Comparison of ENCODE assay signal across 13 cellular contexts in genomic region chr14:92701826-92702225, GRCh38. TPM values are rescaled to one million over a fixed set of nuclear protein-coding genes. Genes with fewer than 3 reads are reported as not detected.
DNase-seq lines count a peak whose midpoint lies in the region; ATAC-seq, FAIRE-seq and TF ChIP-seq lines count a peak whose summit lies in the region.
"Had no signal": no experiment of that assay in that cellular context is flagged by ENCODE, and none has a peak within 500 bp of the region (broad histone marks: within the 10 kb centered on the region; RNA-seq: fewer than 3 reads in every experiment).

No MANE protein-coding gene starts in this region.

- H3K27me3 ChIP-seq in H1 (replicated peaks in 1 of 4; ENCODE audit: control insufficient read depth in 3 of 4, extremely low read depth in 1 of 4, insufficient read depth in 3 of 4, low read length in 3 of 4) (no peaks in the 10 kb centered on the region), small intestine (ENCODE audit: control insufficient read depth in 2 of 2, insufficient read depth in 2 of 2, low read length in 2 of 2) (no peaks in the 10 kb centered on the region)

- H3K4ac ChIP-seq in H1 (replicated peaks; ENCODE audit: insufficient read length, low read depth, low read length), result no peak overlapping the region

- H3K18ac ChIP-seq in H1 (ENCODE audit: extremely low read depth, low read length), result no peak overlapping the region

- no peaks in the 10 kb centered on the region for H3K23me2 ChIP-seq in H1 (ENCODE audit: low read depth, low read length)

- no peak overlapping the region for H2BK20ac ChIP-seq in H1 (ENCODE audit: low read length)

- DNase-seq in COLO829 (ENCODE audit: low spot score) (peak; percentile 56), H1 (ENCODE audit: low read depth in 1 of 2, low spot score in 2 of 2) (no peak), sciatic nerve (ENCODE audit: low spot score) (peak; percentile 35), small intestine (no peak)
- DNase-seq in stimulated activated CD4-positive, alpha-beta T cell treated with anti-CD3 and anti-CD28 coated beads, Interleukin-12 subunit alpha, Interleukin-12 subunit beta, amount 100 ng/mL, for 4 hours, result no peak
- no peak for DNase-seq in activated effector memory CD4-positive, alpha-beta T cell treated with Interleukin-2 at 50 U/mL for 16 hours
- DNase-seq: CD4-positive, CD25-positive, alpha-beta regulatory T cell; DMS79; H9 had no signal

- CTCF ChIA-PET in H1 (lab: Charles Lee; ENCODE audit: partially characterized antibody), result interaction anchor here (2.4 kb wide), 1 partner anchor 15 kb away, joined by 7 read pairs; no protein-coding TSS in a partner anchor

- 0 out of 2 replicates have a peak overlapping the region, but pooled peaks have one; percentile 21 for H4K8ac ChIP-seq in H1 (ENCODE audit: extremely low read depth, insufficient read depth, low read length)

- H2AFZ ChIP-seq in H1 (ENCODE audit: low read length), result no peak overlapping the region
- H2AFZ ChIP-seq: GM23338 had no signal

- no peak overlapping the region for H3K4me2 ChIP-seq in H1 (ENCODE audit: insufficient read depth in 1 of 2, low read depth in 2 of 2, low read length in 2 of 2)
- H3K4me2 ChIP-seq: A549, GM23338 had no signal

- no peak overlapping the region for H4K91ac ChIP-seq in H1 (replicated peaks; ENCODE audit: insufficient read length, low read length)

- no peaks in the 10 kb centered on the region for H4K20me1 ChIP-seq in H1 (replicated peaks in 1 of 2; ENCODE audit: control insufficient read depth in 1 of 2, insufficient read depth in 2 of 2, low read length in 2 of 2)

- TF ChIP-seq EP300 in H1 (IDR thresholded peaks at IDR 0.05; ENCODE audit: borderline replicate concordance in 1 of 2, low read depth in 2 of 2, low read length in 2 of 2), result no peak

- H3K14ac ChIP-seq in H1 (ENCODE audit: insufficient read length), result no peak overlapping the region

- H3K79me2 ChIP-seq in H1 (ENCODE audit: control insufficient read depth in 1 of 2, insufficient read depth in 2 of 2, low read length in 2 of 2), result no peaks in the 10 kb centered on the region

- no peak for FAIRE-seq in H1 (lab: Jason Lieb, UNC)
- FAIRE-seq in small intestine (lab: Jason Lieb, UNC), result no peak
- FAIRE-seq: A549, G401.6 had no signal

- no peak overlapping the region for H2BK120ac ChIP-seq in H1 (replicated peaks; ENCODE audit: low read depth, low read length)

- TF ChIP-seq POLR2A in H1 (IDR thresholded peaks at IDR 0.05; ENCODE audit: control extremely low read depth in 1 of 2, low read depth in 2 of 2, low read length in 2 of 2), result no peak

- H3K23ac ChIP-seq in H1 (ENCODE audit: insufficient read length), result no peak overlapping the region

- H2BK15ac ChIP-seq in H1 (ENCODE audit: low read length), result no peak overlapping the region

- 92% methylated on average over 10 of the region's 10 CpGs; no CpG with 5 or more reads in 1 of the 2 experiments for WGBS in H1 (ENCODE audit: extremely low coverage in 1 of 2, insufficient coverage in 1 of 2, insufficient read length in 1 of 2, insufficient replicate concordance in 2 of 2, low coverage in 1 of 2, low lambda C conversion rate in 2 of 2, missing lambda C conversion rate in 1 of 2), 2 experiments
- WGBS in small intestine, 3 donors, result 89 to 95% (median 94%) methylated on average over 10 of the region's 10 CpGs

- no peaks in the 10 kb centered on the region for H3K79me1 ChIP-seq in H1 (ENCODE audit: low read depth, low read length)

- H3K9ac ChIP-seq in H1 (replicated peaks in 1 of 4; ENCODE audit: extremely low read depth in 1 of 4, low read depth in 3 of 4, low read length in 3 of 4), result no peak overlapping the region

- H2BK5ac ChIP-seq in H1 (ENCODE audit: low read depth, low read length), result no peak overlapping the region

- H2AK5ac ChIP-seq in H1 (ENCODE audit: low read depth, low read length), result no peak overlapping the region

- no peak overlapping the region for H4K5ac ChIP-seq in H1 (ENCODE audit: insufficient read length, low read depth, low read length)

- H3K4me1 ChIP-seq in H1 (replicated peaks in 1 of 4; ENCODE audit: control insufficient read depth in 3 of 4, insufficient read depth in 4 of 4, low read length in 3 of 4), result no peaks in the 10 kb centered on the region
- no peaks in the 10 kb centered on the region for H3K4me1 ChIP-seq in small intestine (ENCODE audit: control insufficient read depth in 2 of 2, insufficient read depth in 1 of 2, low read depth in 1 of 2, low read length in 1 of 2)
- H3K4me1 ChIP-seq: A549 had no signal

- TF ChIP-seq CTCF in H1 (IDR thresholded peaks at IDR 0.05; ENCODE audit: control extremely low read depth in 1 of 3, insufficient read depth in 1 of 3, low read depth in 1 of 3, low read length in 3 of 3), result no peak

- intact Hi-C loops in sciatic nerve (cut with DNase I), result no loop called here

- H3K27ac ChIP-seq in H1 (ENCODE audit: low read depth, low read length) (no peak overlapping the region), small intestine (ENCODE audit: low read depth in 1 of 2, low read length in 1 of 2) (no peak overlapping the region)
- H3K27ac ChIP-seq: A549 had no signal

- H3K36me3 ChIP-seq in H1 (ENCODE audit: control insufficient read depth in 2 of 4, insufficient read depth in 4 of 4, low read length in 3 of 4) (peaks cover 0 to 8% (median 1%) of the 10 kb centered on the region in 4 experiments; a peak in 4 of 8 replicates), small intestine (ENCODE audit: control insufficient read depth in 2 of 2, insufficient read depth in 2 of 2, low read length in 2 of 2) (peaks cover 3 to 7% of the 10 kb centered on the region in 2 donors)

- H3K9me3 ChIP-seq in H1 (ENCODE audit: insufficient read depth in 2 of 2, low read depth in 1 of 2, low read length in 1 of 2) (no peaks in the 10 kb centered on the region), small intestine (ENCODE audit: control insufficient read depth, low read depth) (no peaks in the 10 kb centered on the region)
- H3K9me3 ChIP-seq: A549 had no signal

- no peak for TF ChIP-seq RAD21 in H1 (IDR thresholded peaks at IDR 0.05 in 1 of 2, conservative IDR thresholded peaks at IDR 0.05 in 1 of 2; ENCODE audit: low read depth in 2 of 2, low read length in 2 of 2)

- H2BK12ac ChIP-seq in H1 (ENCODE audit: low read depth, low read length), result no peak overlapping the region

- ATAC-seq in sciatic nerve (no peak), HG03280 (IDR thresholded peaks at IDR 0.05; ENCODE audit: unreplicated experiment) (no peak)
- ATAC-seq: GM23338 had no signal

- no peak overlapping the region for H3K56ac ChIP-seq in H1 (replicated peaks; ENCODE audit: insufficient read length, low read depth, low read length)

- POLR2A ChIA-PET in H1 (lab: Charles Lee; ENCODE audit: partially characterized antibody), result interaction anchor here (0.6 kb wide), 1 partner anchor 799 kb away, joined by 5 read pairs; no protein-coding TSS in a partner anchor

- no peak overlapping the region for H3K4me3 ChIP-seq in H1 (ENCODE audit: extremely low read depth in 1 of 4, insufficient read depth in 2 of 4, low read depth in 3 of 4, low read length in 4 of 4)
- no peak overlapping the region for H3K4me3 ChIP-seq in small intestine (ENCODE audit: low read depth in 1 of 2, low read length in 2 of 2)
- H3K4me3 ChIP-seq: A549, GM23338 had no signal

TF ChIP-seq in H1, 55 proteins besides CTCF, POLR2A, EP300 and RAD21 (continues in another document):
- TF ChIP-seq CBX8 (IDR thresholded peaks at IDR 0.05; ENCODE audit: borderline replicate concordance, low read depth, low read length) (no peak), ATF2 (IDR thresholded peaks at IDR 0.05; ENCODE audit: low read length) (no peak), RNF2 (IDR thresholded peaks at IDR 0.05; ENCODE audit: borderline replicate concordance, low read depth, low read length, missing control alignments, poor library complexity, severe bottlenecking) (no peak), HDAC2 (IDR thresholded peaks at IDR 0.05; ENCODE audit: borderline replicate concordance in 1 of 2, low read depth in 2 of 2, low read length in 2 of 2) (no peak), SAP30 (IDR thresholded peaks at IDR 0.05; ENCODE audit: insufficient read depth, insufficient replicate concordance, low read length) (no peak), KDM1A (IDR thresholded peaks at IDR 0.05; ENCODE audit: borderline replicate concordance, low read length) (no peak), ATF3 (IDR thresholded peaks at IDR 0.05; ENCODE audit: insufficient read depth, low read depth, low read length) (no peak), POLR2AphosphoS5 (IDR thresholded peaks at IDR 0.05; ENCODE audit: low read depth, low read length) (no peak), CBX5 (IDR thresholded peaks at IDR 0.05; ENCODE audit: low read depth, low read length) (no peak), RXRA (IDR thresholded peaks at IDR 0.05; ENCODE audit: insufficient read depth, low read depth, low read length) (no peak), PHF8 (conservative IDR thresholded peaks at IDR 0.05; ENCODE audit: low read depth, low read length) (no peak), SP2 (IDR thresholded peaks at IDR 0.05; ENCODE audit: low read length) (no peak), SP4 (IDR thresholded peaks at IDR 0.05; ENCODE audit: low read length) (no peak)

RNA-seq across cellular contexts. Expression of gene LGMN, which starts 46.6 kb away (rescaled TPM):
- total RNA-seq in H1 (2021; fragmentation: NEBNext Ultra II Directional; extraction: Animal tissue kit (Norgen Biotek cat#: 25700)), result 57.4 and 57.9 TPM in 2 replicates
- polyA plus RNA-seq in H1 (2011; rRNA removed), result 83.4 and 89.6 TPM in 2 replicates
- 114 TPM for polyA plus RNA-seq in H1 (2011; cell fraction: cytosol; rRNA removed)
- 95.3 TPM for polyA plus RNA-seq in H1 (2011; cell fraction: nucleus; rRNA removed)
- polyA plus RNA-seq in H1 (2012, experiment 1 of 2), result 52.3 to 77.7 TPM (median 65.0 TPM) in 4 replicates
- polyA plus RNA-seq in H1 (2012, experiment 2 of 2), result 49.0 TPM
- 108 TPM for polyA plus RNA-seq in H1 (2013, experiment 1 of 2)
- 103 TPM for polyA plus RNA-seq in H1 (2013, experiment 2 of 2)
- polyA minus RNA-seq in H1 (2011; rRNA and poly(A)+ RNA removed), result 66.7 and 85.0 TPM in 2 replicates
- polyA minus RNA-seq in H1 (2011; cell fraction: cytosol; rRNA and poly(A)+ RNA removed), result 30.8 TPM
- 32.2 TPM for polyA minus RNA-seq in H1 (2011; cell fraction: nucleus; rRNA and poly(A)+ RNA removed)
- 118 TPM for total RNA-seq in sciatic nerve
- 10 to 100 TPM; 57.8 to 64.9 (median 59.7) TPM for polyA plus RNA-seq in small intestine

Comparison
In these comparisons a context has a peak if more than half of its experiments do, and no peak if none do; other contexts are left out.
1. DNase-seq: peak in COLO829 (single experiment) and sciatic nerve (single experiment); none in H1 (0 of 2), stimulated activated CD4-positive, alpha-beta T cell treated with anti-CD3 and anti-CD28 coated beads, Interleukin-12 subunit alpha, Interleukin-12 subunit beta, amount 100 ng/mL, for 4 hours (single experiment), activated effector memory CD4-positive, alpha-beta T cell treated with Interleukin-2 at 50 U/mL for 16 hours (single experiment) and small intestine (single experiment).